ENCODE assay signal across 11 cellular contexts in genomic region chr6:24574809-24575208, GRCh38.
DNase-seq lines count a peak whose midpoint lies in the region; ATAC-seq and TF ChIP-seq lines count a peak whose summit lies in the region.
"Had no signal": no experiment of that assay in that cellular context is flagged by ENCODE, and none has a peak within 500 bp of the region (broad histone marks: within the 10 kb centered on the region; RNA-seq: fewer than 3 reads in every experiment).

No MANE protein-coding gene starts in this region.

- H3K4me1 ChIP-seq in BE2C (peaks cover 3% of the 10 kb centered on the region; the same call in 1 of the 2 replicates), right atrium auricular region (no peaks in the 10 kb centered on the region)
- H3K4me1 ChIP-seq in CD4-positive, alpha-beta memory T cell (ENCODE audit: insufficient read depth, low read length): no peaks in the 10 kb centered on the region
- H3K4me1 ChIP-seq: uterus had no signal

- H3K36me3 Mint-ChIP-seq in CD4-positive, alpha-beta memory T cell: no peaks in the 10 kb centered on the region

- H3K9me3 Mint-ChIP-seq in CD4-positive, alpha-beta memory T cell: no peaks in the 10 kb centered on the region

- H3K27me3 Mint-ChIP-seq in CD4-positive, alpha-beta memory T cell: peaks cover 3 to 6% of the 10 kb centered on the region in 2 donors

- peak; percentile 74 for ATAC-seq in HG02973 (IDR thresholded peaks at IDR 0.05; ENCODE audit: unreplicated experiment)

- no peaks in the 10 kb centered on the region for H3K36me3 ChIP-seq in BE2C
- no peaks in the 10 kb centered on the region for H3K36me3 ChIP-seq in CD4-positive, alpha-beta memory T cell (ENCODE audit: insufficient read depth, low read length)
- H3K36me3 ChIP-seq in right atrium auricular region: no peaks in the 10 kb centered on the region
- H3K36me3 ChIP-seq: uterus had no signal

- no peaks in the 10 kb centered on the region for H3K27me3 ChIP-seq in BE2C
- no peaks in the 10 kb centered on the region for H3K27me3 ChIP-seq in CD4-positive, alpha-beta memory T cell (ENCODE audit: insufficient read depth, low read length)
- H3K27me3 ChIP-seq in right atrium auricular region: no peaks in the 10 kb centered on the region
- H3K27me3 ChIP-seq: uterus had no signal

- CTCF ChIA-PET in CD4-positive, alpha-beta memory T cell (lab: Charles Lee; ENCODE audit: partially characterized antibody): interaction anchor here (0.8 to 1.4 kb wide), 2 partner anchors 9 to 10 kb away, joined by 3 to 4 read pairs; no protein-coding TSS in a partner anchor

- H3K27ac ChIP-seq in CD4-positive, alpha-beta memory T cell (ENCODE audit: low read depth, low read length): no peak overlapping the region
- no peak overlapping the region for H3K27ac ChIP-seq in right atrium auricular region
- H3K27ac ChIP-seq: PC-9, uterus had no signal

- POLR2A ChIA-PET in CD4-positive, alpha-beta memory T cell (lab: Charles Lee; ENCODE audit: partially characterized antibody): no interaction called here

- H3K27ac Mint-ChIP-seq in CD4-positive, alpha-beta memory T cell: no peak overlapping the region

- no peaks in the 10 kb centered on the region for H3K9me3 ChIP-seq in BE2C
- no peaks in the 10 kb centered on the region for H3K9me3 ChIP-seq in CD4-positive, alpha-beta memory T cell (ENCODE audit: control insufficient read depth in 1 of 2, low read length in 2 of 2)
- no peaks in the 10 kb centered on the region for H3K9me3 ChIP-seq in right atrium auricular region
- H3K9me3 ChIP-seq: uterus had no signal

- peak; percentile 46 for DNase-seq in BE2C
- DNase-seq in GM19240 (ENCODE audit: insufficient read length, low spot score): peak; percentile 17
- peak; percentile 74 for DNase-seq in RPMI8226
- DNase-seq in CD4-positive, alpha-beta memory T cell: no peak
- DNase-seq in NCI-H2196 (lab: John Stamatoyannopoulos, UW; ENCODE audit: unreplicated experiment): no peak
- no peak for DNase-seq in hepatic stellate cell (ENCODE audit: low spot score)
- DNase-seq in right atrium auricular region (ENCODE audit: low spot score): no peak
- DNase-seq: PC-9, uterus had no signal

- intact Hi-C loops in CD4-positive, alpha-beta memory T cell (cut with micrococcal nuclease): no loop called here

- no peak overlapping the region for H3K4me3 ChIP-seq in BE2C (ENCODE audit: low read depth, low read length)
- no peak overlapping the region for H3K4me3 ChIP-seq in CD4-positive, alpha-beta memory T cell (ENCODE audit: low read length in 2 of 2)
- H3K4me3 ChIP-seq in right atrium auricular region: no peak overlapping the region
- H3K4me3 ChIP-seq: lung, PC-9, uterus had no signal

- no peak overlapping the region for H3K4me3 Mint-ChIP-seq in CD4-positive, alpha-beta memory T cell

- no peaks in the 10 kb centered on the region for H3K4me1 Mint-ChIP-seq in CD4-positive, alpha-beta memory T cell

- TF ChIP-seq CTCF in BE2C (IDR thresholded peaks at IDR 0.05; ENCODE audit: low read depth, low read length) (no peak), right atrium auricular region (IDR thresholded peaks at IDR 0.05) (no peak)

Comparison
In these comparisons a context has a peak if more than half of its experiments do, and no peak if none do; other contexts are left out.
1. DNase-seq: peak in BE2C (single experiment), GM19240 (single experiment) and RPMI8226 (single experiment); none in CD4-positive, alpha-beta memory T cell (0 of 5), NCI-H2196 (single experiment), hepatic stellate cell (single experiment) and right atrium auricular region (single experiment).